In the genomic region with DNA sequence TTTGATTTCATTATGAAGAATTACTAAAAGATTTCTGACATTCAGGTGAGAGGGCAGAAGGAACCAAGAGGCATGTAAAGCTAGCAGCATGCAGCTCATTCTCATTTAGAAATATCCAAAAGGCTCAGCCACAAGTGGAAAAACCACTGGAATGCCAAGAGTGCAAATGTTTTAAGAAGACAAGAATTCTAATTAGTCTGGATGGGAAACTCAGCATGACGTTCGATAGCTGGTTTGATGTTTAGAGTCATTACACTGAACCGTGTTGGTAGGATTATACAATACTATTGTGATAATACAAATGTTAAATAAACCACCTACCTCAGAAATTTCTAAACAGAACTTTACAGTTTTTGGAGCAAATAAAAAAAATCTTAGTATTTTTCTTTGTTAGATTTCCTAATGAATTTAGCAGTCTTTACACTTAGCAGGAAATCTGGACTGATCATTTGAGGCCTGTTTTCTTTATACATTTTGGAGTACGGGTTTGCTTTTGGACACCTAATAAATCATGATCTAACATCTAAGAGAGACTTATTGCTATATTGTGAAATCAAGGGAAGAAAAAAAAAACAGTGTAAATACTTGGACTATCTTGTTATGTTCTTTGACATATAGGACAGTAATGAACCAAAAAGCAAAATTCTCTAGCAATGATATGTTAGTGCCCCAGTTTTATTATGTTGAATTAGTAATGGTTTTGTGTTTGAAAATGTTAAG, we compare ENCODE assay signal across 13 cellular contexts.
DNase-seq lines count a peak whose midpoint lies in the region; ATAC-seq and TF ChIP-seq lines count a peak whose summit lies in the region.
"Had no signal": no experiment of that assay in that cellular context is flagged by ENCODE, and none has a peak within 500 bp of the region (broad histone marks: within the 10 kb centered on the region; RNA-seq: fewer than 3 reads in every experiment).

No MANE protein-coding gene starts in this region.

- ATAC-seq in GM23338 (peak; percentile 65), omental fat pad (ENCODE audit: low FRiP score) (no peak)

- H3K27me3 ChIP-seq in GM23338 (ENCODE audit: insufficient read depth), result no peaks in the 10 kb centered on the region
- H3K27me3 ChIP-seq: breast epithelium had no signal

- H3K4me1 Mint-ChIP-seq in GM23338 (peaks cover 18% of the 10 kb centered on the region), glutamatergic neuron (ENCODE audit: low read depth, unreplicated experiment) (peaks cover 1% of the 10 kb centered on the region)

- H3K27ac ChIP-seq in GM23338 (ENCODE audit: low read depth), result no peak overlapping the region
- H3K27ac ChIP-seq: breast epithelium had no signal

- H3F3A ChIP-seq in GM23338 (replicated peaks; ENCODE audit: low read depth), result no peaks in the 10 kb centered on the region

- H3K4me3 ChIP-seq in GM23338 (no peak overlapping the region), retinal pigment epithelial cell (ENCODE audit: low read length) (no peak overlapping the region)
- H3K4me3 ChIP-seq: breast epithelium had no signal

- H3K27ac Mint-ChIP-seq in GM23338, result no peak overlapping the region
- H3K27ac Mint-ChIP-seq in glutamatergic neuron (ENCODE audit: unreplicated experiment), result peak overlapping the region; percentile 24

- H3K9me3 Mint-ChIP-seq in GM23338 (no peaks in the 10 kb centered on the region), glutamatergic neuron (ENCODE audit: unreplicated experiment) (no peaks in the 10 kb centered on the region)

- H3K36me3 Mint-ChIP-seq in GM23338 (ENCODE audit: low read depth) (no peaks in the 10 kb centered on the region), glutamatergic neuron (ENCODE audit: unreplicated experiment) (no peaks in the 10 kb centered on the region)

- H4K20me1 ChIP-seq in GM23338 (replicated peaks; ENCODE audit: insufficient read depth), result no peaks in the 10 kb centered on the region

- H3K4me3 Mint-ChIP-seq in GM23338 (no peak overlapping the region), glutamatergic neuron (ENCODE audit: unreplicated experiment) (no peak overlapping the region)

- no peaks in the 10 kb centered on the region for H3K79me2 ChIP-seq in GM23338 (replicated peaks; ENCODE audit: insufficient read depth)

- 0 out of 2 replicates have a peak, but pooled peaks cover 3% of the 10 kb centered on the region for H3K9me2 ChIP-seq in GM23338 (ENCODE audit: insufficient read depth)

- DNase-seq in GM23338 (ENCODE audit: low spot score) (peak; percentile 60), SW480 (ENCODE audit: low spot score) (peak; percentile 27), glutamatergic neuron (no peak), retinal pigment epithelial cell (ENCODE audit: low read depth) (peak; percentile 89), NCI-H446 treated with DMSO at 0.1 percent for 48 hours (lab: John Stamatoyannopoulos, UW) (no peak), omental fat pad (ENCODE audit: low spot score) (no peak), NCI-H1417 (lab: John Stamatoyannopoulos, UW) (no peak)
- DNase-seq in activated naive CD4-positive, alpha-beta T cell treated with anti-CD3 and anti-CD28 coated beads, Interleukin-2, amount 50 U/mL, for 16 hours, result no peak
- DNase-seq: MV-4-11, NCI-H510A, Right ventricle myocardium superior, substantia nigra had no signal

- H3K36me3 ChIP-seq in GM23338 (ENCODE audit: insufficient read depth), result no peaks in the 10 kb centered on the region
- H3K36me3 ChIP-seq: breast epithelium had no signal

- H2AFZ ChIP-seq in GM23338, result no peak overlapping the region

- H3K4me2 ChIP-seq in GM23338, result 0 out of 2 replicates have a peak overlapping the region, but pooled peaks have one; percentile 11

- H3K27me3 Mint-ChIP-seq in GM23338 (ENCODE audit: insufficient read depth, low read depth, poor library complexity), result no peaks in the 10 kb centered on the region
- H3K27me3 Mint-ChIP-seq in glutamatergic neuron (ENCODE audit: unreplicated experiment), result no peaks in the 10 kb centered on the region

- no peak for TF ChIP-seq CTCF in GM23338 (conservative IDR thresholded peaks at IDR 0.05; ENCODE audit: low read depth in 2 of 2)
- TF ChIP-seq CTCF in glutamatergic neuron (IDR thresholded peaks at IDR 0.05; ENCODE audit: partially characterized antibody, unreplicated experiment), result no peak
- no peak for TF ChIP-seq CTCF in retinal pigment epithelial cell (conservative IDR thresholded peaks at IDR 0.05; ENCODE audit: low read depth, low read length)
- TF ChIP-seq CTCF in omental fat pad (IDR thresholded peaks at IDR 0.05), result no peak

- H3K4me1 ChIP-seq in GM23338 (ENCODE audit: insufficient read depth), result 0 out of 2 replicates have a peak, but pooled peaks cover 11% of the 10 kb centered on the region
- H3K4me1 ChIP-seq: breast epithelium had no signal

TF ChIP-seq in GM23338, 12 proteins besides CTCF, POLR2A, EP300 and RAD21:
- no peak for TF ChIP-seq STAT1 (IDR thresholded peaks at IDR 0.05; ENCODE audit: unreplicated experiment)
- TF ChIP-seq, protein P1, sequence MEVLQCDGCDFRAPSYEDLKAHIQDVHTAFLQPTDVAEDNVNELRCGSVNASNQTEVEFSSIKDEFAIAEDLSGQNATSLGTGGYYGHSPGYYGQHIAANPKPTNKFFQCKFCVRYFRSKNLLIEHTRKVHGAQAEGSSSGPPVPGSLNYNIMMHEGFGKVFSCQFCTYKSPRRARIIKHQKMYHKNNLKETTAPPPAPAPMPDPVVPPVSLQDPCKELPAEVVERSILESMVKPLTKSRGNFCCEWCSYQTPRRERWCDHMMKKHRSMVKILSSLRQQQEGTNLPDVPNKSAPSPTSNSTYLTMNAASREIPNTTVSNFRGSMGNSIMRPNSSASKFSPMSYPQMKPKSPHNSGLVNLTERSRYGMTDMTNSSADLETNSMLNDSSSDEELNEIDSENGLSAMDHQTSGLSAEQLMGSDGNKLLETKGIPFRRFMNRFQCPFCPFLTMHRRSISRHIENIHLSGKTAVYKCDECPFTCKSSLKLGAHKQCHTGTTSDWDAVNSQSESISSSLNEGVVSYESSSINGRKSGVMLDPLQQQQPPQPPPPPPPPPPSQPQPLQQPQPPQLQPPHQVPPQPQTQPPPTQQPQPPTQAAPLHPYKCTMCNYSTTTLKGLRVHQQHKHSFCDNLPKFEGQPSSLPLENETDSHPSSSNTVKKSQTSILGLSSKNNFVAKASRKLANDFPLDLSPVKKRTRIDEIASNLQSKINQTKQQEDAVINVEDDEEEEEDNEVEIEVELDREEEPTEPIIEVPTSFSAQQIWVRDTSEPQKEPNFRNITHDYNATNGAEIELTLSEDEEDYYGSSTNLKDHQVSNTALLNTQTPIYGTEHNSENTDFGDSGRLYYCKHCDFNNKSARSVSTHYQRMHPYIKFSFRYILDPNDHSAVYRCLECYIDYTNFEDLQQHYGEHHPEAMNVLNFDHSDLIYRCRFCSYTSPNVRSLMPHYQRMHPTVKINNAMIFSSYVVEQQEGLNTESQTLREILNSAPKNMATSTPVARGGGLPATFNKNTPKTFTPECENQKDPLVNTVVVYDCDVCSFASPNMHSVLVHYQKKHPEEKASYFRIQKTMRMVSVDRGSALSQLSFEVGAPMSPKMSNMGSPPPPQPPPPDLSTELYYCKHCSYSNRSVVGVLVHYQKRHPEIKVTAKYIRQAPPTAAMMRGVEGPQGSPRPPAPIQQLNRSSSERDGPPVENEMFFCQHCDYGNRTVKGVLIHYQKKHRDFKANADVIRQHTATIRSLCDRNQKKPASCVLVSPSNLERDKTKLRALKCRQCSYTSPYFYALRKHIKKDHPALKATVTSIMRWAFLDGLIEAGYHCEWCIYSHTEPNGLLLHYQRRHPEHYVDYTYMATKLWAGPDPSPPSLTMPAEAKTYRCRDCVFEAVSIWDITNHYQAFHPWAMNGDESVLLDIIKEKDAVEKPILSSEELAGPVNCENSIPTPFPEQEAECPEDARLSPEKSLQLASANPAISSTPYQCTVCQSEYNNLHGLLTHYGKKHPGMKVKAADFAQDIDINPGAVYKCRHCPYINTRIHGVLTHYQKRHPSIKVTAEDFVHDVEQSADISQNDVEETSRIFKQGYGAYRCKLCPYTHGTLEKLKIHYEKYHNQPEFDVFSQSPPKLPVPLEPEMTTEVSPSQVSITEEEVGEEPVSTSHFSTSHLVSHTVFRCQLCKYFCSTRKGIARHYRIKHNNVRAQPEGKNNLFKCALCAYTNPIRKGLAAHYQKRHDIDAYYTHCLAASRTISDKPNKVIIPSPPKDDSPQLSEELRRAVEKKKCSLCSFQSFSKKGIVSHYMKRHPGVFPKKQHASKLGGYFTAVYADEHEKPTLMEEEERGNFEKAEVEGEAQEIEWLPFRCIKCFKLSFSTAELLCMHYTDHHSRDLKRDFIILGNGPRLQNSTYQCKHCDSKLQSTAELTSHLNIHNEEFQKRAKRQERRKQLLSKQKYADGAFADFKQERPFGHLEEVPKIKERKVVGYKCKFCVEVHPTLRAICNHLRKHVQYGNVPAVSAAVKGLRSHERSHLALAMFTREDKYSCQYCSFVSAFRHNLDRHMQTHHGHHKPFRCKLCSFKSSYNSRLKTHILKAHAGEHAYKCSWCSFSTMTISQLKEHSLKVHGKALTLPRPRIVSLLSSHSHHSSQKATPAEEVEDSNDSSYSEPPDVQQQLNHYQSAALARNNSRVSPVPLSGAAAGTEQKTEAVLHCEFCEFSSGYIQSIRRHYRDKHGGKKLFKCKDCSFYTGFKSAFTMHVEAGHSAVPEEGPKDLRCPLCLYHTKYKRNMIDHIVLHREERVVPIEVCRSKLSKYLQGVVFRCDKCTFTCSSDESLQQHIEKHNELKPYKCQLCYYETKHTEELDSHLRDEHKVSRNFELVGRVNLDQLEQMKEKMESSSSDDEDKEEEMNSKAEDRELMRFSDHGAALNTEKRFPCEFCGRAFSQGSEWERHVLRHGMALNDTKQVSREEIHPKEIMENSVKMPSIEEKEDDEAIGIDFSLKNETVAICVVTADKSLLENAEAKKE (CRISPR knock-in tag; IDR thresholded peaks at IDR 0.05), result 0 out of 2 replicates have a peak, but pooled peaks have one; percentile 48

Comparison
In these comparisons a context has a peak if more than half of its experiments do, and no peak if none do; other contexts are left out.
1. DNase-seq: peak in GM23338 (single experiment), SW480 (single experiment) and retinal pigment epithelial cell (single experiment); none in glutamatergic neuron (single experiment), activated naive CD4-positive, alpha-beta T cell treated with anti-CD3 and anti-CD28 coated beads, Interleukin-2, amount 50 U/mL, for 16 hours (single experiment), NCI-H446 treated with DMSO at 0.1 percent for 48 hours (single experiment), omental fat pad (single experiment) and NCI-H1417 (0 of 3).